9 cellular contexts compared by ENCODE assay signal in the genomic region with DNA sequence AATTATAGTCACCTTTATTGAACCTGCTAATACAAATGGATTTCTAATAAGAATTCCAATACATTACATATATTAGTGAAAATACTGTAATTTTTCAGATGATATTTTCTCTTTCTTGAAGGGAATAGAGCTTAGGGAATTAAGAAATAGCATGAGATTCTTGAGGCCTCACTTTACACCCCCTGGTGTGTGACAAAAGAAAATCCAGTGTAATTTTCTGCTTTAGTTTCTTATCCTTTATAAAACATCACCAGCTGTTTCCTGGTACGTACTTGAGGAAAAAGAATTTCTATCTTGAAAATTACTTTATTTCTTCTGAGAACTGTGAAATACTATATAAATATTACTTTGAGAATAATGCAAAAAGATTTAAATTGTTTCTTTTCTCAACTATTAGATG.
"Had no signal": no experiment of that assay in that cellular context is flagged by ENCODE, and none has a peak within 500 bp of the region (broad histone marks: within the 10 kb centered on the region; RNA-seq: fewer than 3 reads in every experiment).

No MANE protein-coding gene starts in this region.

- H3K4me3 Mint-ChIP-seq: GM23338, H9 had no signal

- H3K4me1 Mint-ChIP-seq: GM23338, H9 had no signal

- H3K4me3 ChIP-seq: GM23338, K562 had no signal

- ATAC-seq: GM23338, K562 had no signal

- H2AFZ ChIP-seq: GM23338 had no signal

- H3K27ac Mint-ChIP-seq: GM23338, H9 had no signal

- FAIRE-seq: H1, H54, HTR-8/SVneo, K562 had no signal

- DNase-seq: H9, HCEC 1CT, IMR-90, KG1 had no signal

- H3K4me2 ChIP-seq: GM23338 had no signal
